1 cellular context compared by ENCODE assay signal in the genomic region with DNA sequence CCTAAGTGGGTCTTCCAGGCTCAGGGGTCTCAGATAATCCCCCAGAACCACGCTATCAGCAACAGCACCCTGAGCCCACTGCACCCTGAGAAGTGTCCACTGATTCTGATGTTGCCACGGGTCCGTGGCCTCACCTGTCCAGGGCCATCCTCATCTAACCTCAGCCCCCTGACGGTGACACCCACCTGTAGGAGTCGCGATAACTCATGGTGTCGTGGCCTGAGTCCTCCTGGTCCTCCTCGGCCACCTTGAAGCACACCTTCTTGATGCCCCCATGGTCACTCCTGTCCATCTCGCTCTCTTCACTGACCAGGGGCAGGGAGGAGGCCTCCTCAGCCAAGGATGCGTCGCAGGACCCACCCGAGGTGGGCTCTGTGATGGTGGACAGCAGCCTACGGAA.
TF ChIP-seq lines count a peak whose summit lies in the region.

No MANE protein-coding gene starts in this region.

TF ChIP-seq in WTC11, 78 proteins besides CTCF, POLR2A, EP300 and RAD21:
- TF ChIP-seq, protein P1, sequence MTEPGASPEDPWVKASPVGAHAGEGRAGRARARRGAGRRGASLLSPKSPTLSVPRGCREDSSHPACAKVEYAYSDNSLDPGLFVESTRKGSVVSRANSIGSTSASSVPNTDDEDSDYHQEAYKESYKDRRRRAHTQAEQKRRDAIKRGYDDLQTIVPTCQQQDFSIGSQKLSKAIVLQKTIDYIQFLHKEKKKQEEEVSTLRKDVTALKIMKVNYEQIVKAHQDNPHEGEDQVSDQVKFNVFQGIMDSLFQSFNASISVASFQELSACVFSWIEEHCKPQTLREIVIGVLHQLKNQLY (CRISPR knock-in tag; IDR thresholded peaks at IDR 0.05): no peak
- TF ChIP-seq NFATC4 (CRISPR knock-in tag; IDR thresholded peaks at IDR 0.05): no peak
- TF ChIP-seq TCF7 (CRISPR knock-in tag; IDR thresholded peaks at IDR 0.05; ENCODE audit: low read depth): no peak
- TF ChIP-seq NR1H2 (CRISPR knock-in tag; IDR thresholded peaks at IDR 0.05): no peak
